Comparison of ENCODE assay signal across 17 cellular contexts in the genomic region with DNA sequence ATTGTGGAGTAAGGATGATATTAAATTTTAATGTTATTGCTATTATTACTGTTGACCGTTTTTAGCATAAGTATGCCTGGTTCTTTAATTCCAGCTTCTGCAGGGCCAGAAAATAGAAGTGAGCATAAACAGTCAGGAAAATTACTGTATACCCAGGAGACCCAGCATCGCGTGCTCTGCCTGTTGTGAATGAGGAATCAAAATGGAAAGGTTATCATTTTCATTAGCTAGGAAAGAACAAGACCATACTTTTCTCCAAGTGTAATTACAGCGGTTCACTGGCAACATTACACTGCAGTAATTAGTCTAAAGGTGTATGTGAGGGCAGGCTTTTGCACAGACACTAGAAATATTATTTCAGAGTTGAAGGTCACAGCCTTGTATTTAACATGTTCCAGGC.
A peak's percentile ranks its signal among the peaks of the same experiment; 100 is the strongest.
DNase-seq lines count a peak whose midpoint lies in the region; ATAC-seq and TF ChIP-seq lines count a peak whose summit lies in the region.
"Had no signal": no experiment of that assay in that cellular context is flagged by ENCODE, and none has a peak within 500 bp of the region (broad histone marks: within the 10 kb centered on the region; RNA-seq: fewer than 3 reads in every experiment).

No MANE protein-coding gene starts in this region.

- no peak overlapping the region; a peak in 1 of 20 replicates for H3K4me3 ChIP-seq in BLaER1 treated with 17β-estradiol and CSF1 and Interleukin-3, amounts not matched to agents 10 nM and 100 nM
- no peak overlapping the region for H3K4me3 ChIP-seq in psoas muscle
- H3K4me3 ChIP-seq: left lung, mucosa of descending colon, SJCRH30 had no signal

- peaks cover 8 to 23% (median 14%) of the 10 kb centered on the region in 11 experiments; a peak in 18 of 22 replicates for H3K9me3 ChIP-seq in BLaER1 treated with 17β-estradiol and CSF1 and Interleukin-3, amounts not matched to agents 10 nM and 100 nM (replicated peaks in 1 of 11)
- H3K9me3 ChIP-seq in psoas muscle = no peaks in the 10 kb centered on the region
- H3K9me3 ChIP-seq: left lung, mucosa of descending colon, neutrophil, SJCRH30 had no signal

- peak overlapping the region in 9 of 11 experiments; percentile 11 to 78 (median 60); a peak in 14 of 22 replicates for H3K4me2 ChIP-seq in BLaER1 treated with 17β-estradiol and CSF1 and Interleukin-3, amounts not matched to agents 10 nM and 100 nM

- H3K36me3 ChIP-seq in BLaER1 treated with 17β-estradiol and CSF1 and Interleukin-3, amounts not matched to agents 10 nM and 100 nM = peaks cover 0 to 8% (median 0%) of the 10 kb centered on the region in 11 experiments; a peak in 1 of 22 replicates
- no peaks in the 10 kb centered on the region for H3K36me3 ChIP-seq in psoas muscle (ENCODE audit: insufficient read depth in 1 of 2, low read depth in 1 of 2)
- H3K36me3 ChIP-seq: left lung, neutrophil, SJCRH30 had no signal

- no peaks in the 10 kb centered on the region for H4K20me1 ChIP-seq in BLaER1 treated with 17β-estradiol and CSF1 and Interleukin-3, amounts not matched to agents 10 nM and 100 nM

- no peak overlapping the region for H3K9ac ChIP-seq in BLaER1 treated with 17β-estradiol and CSF1 and Interleukin-3, amounts not matched to agents 10 nM and 100 nM

- 74 to 81% (median 77%) methylated on average over 4 of the region's 4 CpGs for whole genome bisulfite sequencing in psoas muscle, 3 donors

- intact Hi-C loops in psoas muscle (cut with DNase I) = no loop called here

- no peak for TF ChIP-seq CTCF in psoas muscle (IDR thresholded peaks at IDR 0.05)

- H3K27ac ChIP-seq in BLaER1 treated with 17β-estradiol and CSF1 and Interleukin-3, amounts not matched to agents 10 nM and 100 nM = no peak overlapping the region; a peak in 1 of 22 replicates
- H3K27ac ChIP-seq in epithelial cell of prostate = peak overlapping the region; percentile 82
- no peak overlapping the region for H3K27ac ChIP-seq in psoas muscle
- H3K27ac ChIP-seq: left lung, neutrophil, SJCRH30 had no signal

- ATAC-seq in HG02623 (IDR thresholded peaks at IDR 0.05; ENCODE audit: unreplicated experiment) = no peak
- no peak for ATAC-seq in psoas muscle
- ATAC-seq: left lung, mucosa of descending colon, PC-3 had no signal

- H3K4me1 ChIP-seq in BLaER1 treated with 17β-estradiol and CSF1 and Interleukin-3, amounts not matched to agents 10 nM and 100 nM = peaks cover 18 to 44% (median 38%) of the 10 kb centered on the region in 10 experiments
- H3K4me1 ChIP-seq in psoas muscle = peaks cover 7% of the 10 kb centered on the region
- H3K4me1 ChIP-seq: left lung, SJCRH30 had no signal

- in situ Hi-C loops in ACHN (cut with HindIII; ENCODE audit: low pct_ligation_motif_present, low pct_unique_long_range_greater_than_20kb, low sequenced_read_pairs) = no loop called here

- H3K27me3 ChIP-seq in BLaER1 treated with 17β-estradiol and CSF1 and Interleukin-3, amounts not matched to agents 10 nM and 100 nM = no peaks in the 10 kb centered on the region
- no peaks in the 10 kb centered on the region for H3K27me3 ChIP-seq in psoas muscle (ENCODE audit: insufficient read depth in 3 of 3, low read length in 2 of 3)
- H3K27me3 ChIP-seq: left lung, neutrophil, SJCRH30 had no signal

- peak in 2 of 3 experiments; percentile 34 to 67 for DNase-seq in NCI-H1417 (lab: John Stamatoyannopoulos, UW)
- DNase-seq in NCI-H748 (lab: John Stamatoyannopoulos, UW; ENCODE audit: unreplicated experiment) = peak; percentile 80
- no peak for DNase-seq in epithelial cell of prostate (ENCODE audit: low read depth, low spot score)
- DNase-seq in ACHN = no peak
- DNase-seq in ureter (ENCODE audit: low spot score) = no peak
- DNase-seq in psoas muscle = no peak
- DNase-seq: Karpas-422, left lung, mucosa of descending colon, NCI-H1694, NCI-H524 treated with DMSO at 0.1 percent for 48 hours, PC-3, retina, SJCRH30 had no signal

Comparison
In these comparisons a context has a peak if more than half of its experiments do, and no peak if none do; other contexts are left out.
1. DNase-seq: peak in NCI-H1417 (2 of 3) and NCI-H748 (single experiment); none in epithelial cell of prostate (single experiment), ACHN (single experiment), ureter (single experiment) and psoas muscle (0 of 2).